3 cellular contexts compared by ENCODE assay signal in the genomic region with DNA sequence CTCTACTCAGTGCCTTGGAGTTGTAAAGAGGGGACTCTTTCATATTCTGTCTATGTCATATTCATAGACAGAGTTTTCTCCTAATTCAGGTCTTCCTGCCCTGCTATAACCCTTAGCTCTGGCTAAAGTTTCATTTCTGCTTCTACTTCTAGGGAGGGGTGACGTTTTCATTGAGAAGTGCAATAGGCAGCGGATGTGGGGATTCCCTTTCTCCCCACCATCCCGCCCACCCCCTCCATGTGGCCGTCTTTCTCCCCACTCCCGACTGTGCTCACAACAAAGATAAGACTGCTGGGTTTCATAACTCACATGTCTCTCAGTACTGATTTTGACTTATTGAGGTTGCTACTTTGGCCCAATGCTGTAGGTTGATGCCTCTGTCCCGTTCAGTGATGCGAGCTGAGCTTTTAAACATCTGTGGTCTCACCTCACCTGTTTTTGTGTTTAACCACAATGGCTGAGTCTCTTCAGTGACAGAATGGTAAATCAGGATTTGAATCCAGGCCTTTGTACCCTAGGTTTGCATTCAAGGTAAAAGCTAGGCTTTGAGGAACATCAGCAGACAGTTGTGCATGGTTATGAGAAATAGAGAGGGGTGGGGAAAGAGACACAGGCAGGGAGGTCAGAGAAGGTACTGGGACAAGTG.
TF ChIP-seq lines count a peak whose summit lies in the region.

No MANE protein-coding gene starts in this region.

TF ChIP-seq in GM23338, 12 proteins besides CTCF, POLR2A, EP300 and RAD21 (continues in another document):
- no peak for TF ChIP-seq JUNB (IDR thresholded peaks at IDR 0.05; ENCODE audit: unreplicated experiment)
- TF ChIP-seq ZNF114 (CRISPR knock-in tag; IDR thresholded peaks at IDR 0.05): no peak
- no peak for TF ChIP-seq ZNF331 (CRISPR knock-in tag; IDR thresholded peaks at IDR 0.05; ENCODE audit: low read depth)
- TF ChIP-seq STAT1 (IDR thresholded peaks at IDR 0.05; ENCODE audit: unreplicated experiment): no peak
- no peak for TF ChIP-seq EZH2 (IDR thresholded peaks at IDR 0.05; ENCODE audit: low read depth, unreplicated experiment)
- no peak for TF ChIP-seq POLR2AphosphoS5 (IDR thresholded peaks at IDR 0.05; ENCODE audit: low read depth)
- TF ChIP-seq, protein P1, sequence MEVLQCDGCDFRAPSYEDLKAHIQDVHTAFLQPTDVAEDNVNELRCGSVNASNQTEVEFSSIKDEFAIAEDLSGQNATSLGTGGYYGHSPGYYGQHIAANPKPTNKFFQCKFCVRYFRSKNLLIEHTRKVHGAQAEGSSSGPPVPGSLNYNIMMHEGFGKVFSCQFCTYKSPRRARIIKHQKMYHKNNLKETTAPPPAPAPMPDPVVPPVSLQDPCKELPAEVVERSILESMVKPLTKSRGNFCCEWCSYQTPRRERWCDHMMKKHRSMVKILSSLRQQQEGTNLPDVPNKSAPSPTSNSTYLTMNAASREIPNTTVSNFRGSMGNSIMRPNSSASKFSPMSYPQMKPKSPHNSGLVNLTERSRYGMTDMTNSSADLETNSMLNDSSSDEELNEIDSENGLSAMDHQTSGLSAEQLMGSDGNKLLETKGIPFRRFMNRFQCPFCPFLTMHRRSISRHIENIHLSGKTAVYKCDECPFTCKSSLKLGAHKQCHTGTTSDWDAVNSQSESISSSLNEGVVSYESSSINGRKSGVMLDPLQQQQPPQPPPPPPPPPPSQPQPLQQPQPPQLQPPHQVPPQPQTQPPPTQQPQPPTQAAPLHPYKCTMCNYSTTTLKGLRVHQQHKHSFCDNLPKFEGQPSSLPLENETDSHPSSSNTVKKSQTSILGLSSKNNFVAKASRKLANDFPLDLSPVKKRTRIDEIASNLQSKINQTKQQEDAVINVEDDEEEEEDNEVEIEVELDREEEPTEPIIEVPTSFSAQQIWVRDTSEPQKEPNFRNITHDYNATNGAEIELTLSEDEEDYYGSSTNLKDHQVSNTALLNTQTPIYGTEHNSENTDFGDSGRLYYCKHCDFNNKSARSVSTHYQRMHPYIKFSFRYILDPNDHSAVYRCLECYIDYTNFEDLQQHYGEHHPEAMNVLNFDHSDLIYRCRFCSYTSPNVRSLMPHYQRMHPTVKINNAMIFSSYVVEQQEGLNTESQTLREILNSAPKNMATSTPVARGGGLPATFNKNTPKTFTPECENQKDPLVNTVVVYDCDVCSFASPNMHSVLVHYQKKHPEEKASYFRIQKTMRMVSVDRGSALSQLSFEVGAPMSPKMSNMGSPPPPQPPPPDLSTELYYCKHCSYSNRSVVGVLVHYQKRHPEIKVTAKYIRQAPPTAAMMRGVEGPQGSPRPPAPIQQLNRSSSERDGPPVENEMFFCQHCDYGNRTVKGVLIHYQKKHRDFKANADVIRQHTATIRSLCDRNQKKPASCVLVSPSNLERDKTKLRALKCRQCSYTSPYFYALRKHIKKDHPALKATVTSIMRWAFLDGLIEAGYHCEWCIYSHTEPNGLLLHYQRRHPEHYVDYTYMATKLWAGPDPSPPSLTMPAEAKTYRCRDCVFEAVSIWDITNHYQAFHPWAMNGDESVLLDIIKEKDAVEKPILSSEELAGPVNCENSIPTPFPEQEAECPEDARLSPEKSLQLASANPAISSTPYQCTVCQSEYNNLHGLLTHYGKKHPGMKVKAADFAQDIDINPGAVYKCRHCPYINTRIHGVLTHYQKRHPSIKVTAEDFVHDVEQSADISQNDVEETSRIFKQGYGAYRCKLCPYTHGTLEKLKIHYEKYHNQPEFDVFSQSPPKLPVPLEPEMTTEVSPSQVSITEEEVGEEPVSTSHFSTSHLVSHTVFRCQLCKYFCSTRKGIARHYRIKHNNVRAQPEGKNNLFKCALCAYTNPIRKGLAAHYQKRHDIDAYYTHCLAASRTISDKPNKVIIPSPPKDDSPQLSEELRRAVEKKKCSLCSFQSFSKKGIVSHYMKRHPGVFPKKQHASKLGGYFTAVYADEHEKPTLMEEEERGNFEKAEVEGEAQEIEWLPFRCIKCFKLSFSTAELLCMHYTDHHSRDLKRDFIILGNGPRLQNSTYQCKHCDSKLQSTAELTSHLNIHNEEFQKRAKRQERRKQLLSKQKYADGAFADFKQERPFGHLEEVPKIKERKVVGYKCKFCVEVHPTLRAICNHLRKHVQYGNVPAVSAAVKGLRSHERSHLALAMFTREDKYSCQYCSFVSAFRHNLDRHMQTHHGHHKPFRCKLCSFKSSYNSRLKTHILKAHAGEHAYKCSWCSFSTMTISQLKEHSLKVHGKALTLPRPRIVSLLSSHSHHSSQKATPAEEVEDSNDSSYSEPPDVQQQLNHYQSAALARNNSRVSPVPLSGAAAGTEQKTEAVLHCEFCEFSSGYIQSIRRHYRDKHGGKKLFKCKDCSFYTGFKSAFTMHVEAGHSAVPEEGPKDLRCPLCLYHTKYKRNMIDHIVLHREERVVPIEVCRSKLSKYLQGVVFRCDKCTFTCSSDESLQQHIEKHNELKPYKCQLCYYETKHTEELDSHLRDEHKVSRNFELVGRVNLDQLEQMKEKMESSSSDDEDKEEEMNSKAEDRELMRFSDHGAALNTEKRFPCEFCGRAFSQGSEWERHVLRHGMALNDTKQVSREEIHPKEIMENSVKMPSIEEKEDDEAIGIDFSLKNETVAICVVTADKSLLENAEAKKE (CRISPR knock-in tag; IDR thresholded peaks at IDR 0.05): no peak
- no peak for TF ChIP-seq CREB1 (CRISPR knock-in tag; IDR thresholded peaks at IDR 0.05; ENCODE audit: low read depth)

TF ChIP-seq in H1, 55 proteins besides CTCF, POLR2A, EP300 and RAD21:
- no peak for TF ChIP-seq TBP (IDR thresholded peaks at IDR 0.05; ENCODE audit: low read depth, low read length)
- no peak for TF ChIP-seq SUZ12 (IDR thresholded peaks at IDR 0.05; ENCODE audit: low read length)
- TF ChIP-seq CBX8 (IDR thresholded peaks at IDR 0.05; ENCODE audit: borderline replicate concordance, low read depth, low read length): no peak
- TF ChIP-seq RNF2 (IDR thresholded peaks at IDR 0.05; ENCODE audit: borderline replicate concordance, low read depth, low read length, missing control alignments, poor library complexity, severe bottlenecking): no peak
- TF ChIP-seq MAFK (IDR thresholded peaks at IDR 0.05; ENCODE audit: low read depth, low read length): no peak

TF ChIP-seq in HEK293T, 16 proteins besides CTCF, POLR2A, EP300 and RAD21:
- no peak for TF ChIP-seq L3MBTL2 (conservative IDR thresholded peaks at IDR 0.05)
- TF ChIP-seq LEF1 (IDR thresholded peaks at IDR 0.05; ENCODE audit: borderline replicate concordance): no peak
- TF ChIP-seq SUZ12 (IDR thresholded peaks at IDR 0.05): no peak
- no peak for TF ChIP-seq FOXM1 (IDR thresholded peaks at IDR 0.05; ENCODE audit: borderline replicate concordance)
